Comparison of ENCODE assay signal across 1 cellular context in the genomic region with DNA sequence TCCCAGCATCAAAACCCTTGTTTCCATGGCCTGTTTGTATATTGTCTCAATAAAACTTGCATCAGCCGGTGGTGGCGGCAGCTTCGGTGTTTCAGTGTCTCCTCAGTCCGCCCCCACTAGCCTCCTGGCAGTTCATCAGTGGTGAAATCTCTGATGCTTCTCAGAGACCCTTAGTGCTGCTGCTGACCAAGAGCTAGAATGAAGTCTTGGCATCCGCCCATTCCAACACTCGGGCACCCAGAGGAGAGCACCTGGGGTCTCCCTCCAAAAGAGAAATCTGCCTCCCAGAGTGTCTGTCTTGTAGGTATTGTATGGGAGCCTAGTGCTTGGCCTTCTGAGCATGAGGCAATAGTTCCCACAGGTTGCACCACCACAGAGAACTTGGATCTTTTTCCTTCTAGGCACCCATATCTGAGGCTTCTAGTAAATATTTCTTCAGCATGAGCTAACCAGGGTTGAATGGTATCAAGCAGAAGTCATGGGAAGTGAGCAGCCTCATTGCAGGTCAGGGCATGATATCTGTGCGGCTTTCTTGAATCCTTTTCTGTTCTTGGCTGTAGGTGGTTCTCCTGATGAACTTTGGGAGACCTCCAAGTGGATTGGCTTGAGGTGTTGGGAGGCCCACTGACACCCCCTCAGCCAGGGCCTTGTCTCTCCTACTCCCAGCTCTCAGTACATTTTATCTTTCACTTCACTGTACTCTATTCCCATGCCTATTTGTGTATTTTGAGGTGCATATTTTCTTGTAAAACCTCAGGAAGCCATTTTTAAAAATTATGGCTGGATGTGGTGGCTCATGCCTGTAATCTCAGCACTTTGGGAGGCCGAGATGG.
A peak's percentile ranks its signal among the peaks of the same experiment; 100 is the strongest.
TF ChIP-seq lines count a peak whose summit lies in the region.

No MANE protein-coding gene starts in this region.

TF ChIP-seq in HepG2, 621 proteins besides CTCF, POLR2A, EP300 and RAD21 (continued from another document and continues in another):
- TF ChIP-seq, protein P1, sequence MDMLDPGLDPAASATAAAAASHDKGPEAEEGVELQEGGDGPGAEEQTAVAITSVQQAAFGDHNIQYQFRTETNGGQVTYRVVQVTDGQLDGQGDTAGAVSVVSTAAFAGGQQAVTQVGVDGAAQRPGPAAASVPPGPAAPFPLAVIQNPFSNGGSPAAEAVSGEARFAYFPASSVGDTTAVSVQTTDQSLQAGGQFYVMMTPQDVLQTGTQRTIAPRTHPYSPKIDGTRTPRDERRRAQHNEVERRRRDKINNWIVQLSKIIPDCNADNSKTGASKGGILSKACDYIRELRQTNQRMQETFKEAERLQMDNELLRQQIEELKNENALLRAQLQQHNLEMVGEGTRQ (IDR thresholded peaks at IDR 0.05; ENCODE audit: low read depth, low read length): no peak
- TF ChIP-seq, protein P1 (CRISPR knock-in tag; IDR thresholded peaks at IDR 0.05; ENCODE audit: borderline replicate concordance): no peak
- TF ChIP-seq, protein P2, sequence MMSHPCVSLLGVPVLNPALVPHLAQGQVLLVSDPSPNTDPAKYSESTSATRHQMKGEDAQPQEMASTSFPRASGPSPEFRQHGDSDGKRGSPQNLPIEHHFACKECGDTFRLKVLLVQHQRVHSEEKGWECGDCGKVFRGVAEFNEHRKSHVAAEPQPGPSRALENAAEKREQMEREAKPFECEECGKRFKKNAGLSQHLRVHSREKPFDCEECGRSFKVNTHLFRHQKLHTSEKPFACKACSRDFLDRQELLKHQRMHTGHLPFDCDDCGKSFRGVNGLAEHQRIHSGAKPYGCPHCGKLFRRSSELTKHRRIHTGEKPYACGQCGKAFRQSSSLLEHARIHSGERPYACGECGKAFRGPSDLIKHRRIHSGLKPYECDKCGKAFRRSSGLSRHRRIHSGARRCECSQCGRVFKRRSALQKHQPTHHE (CRISPR knock-in tag; IDR thresholded peaks at IDR 0.05; ENCODE audit: borderline replicate concordance): no peak
- TF ChIP-seq NCOA5 (CRISPR knock-in tag; IDR thresholded peaks at IDR 0.05) (no peak), NCOR1 (IDR thresholded peaks at IDR 0.05; ENCODE audit: borderline replicate concordance, low read length) (peak; percentile 47; the same call in 1 of the 2 replicates), ESRRA (CRISPR knock-in tag; IDR thresholded peaks at IDR 0.05; ENCODE audit: low read depth) (no peak), BCL6 (CRISPR knock-in tag; IDR thresholded peaks at IDR 0.05) (peak; percentile 97), CCAR2 (optimal IDR thresholded peaks at IDR 0.05; ENCODE audit: low read depth, low read length) (no peak), ZSCAN21 (CRISPR knock-in tag; IDR thresholded peaks at IDR 0.05; ENCODE audit: borderline replicate concordance) (no peak), WIZ (CRISPR knock-in tag; IDR thresholded peaks at IDR 0.05) (no peak), POLR2AphosphoS2 (IDR thresholded peaks at IDR 0.05; ENCODE audit: low read depth, low read length) (no peak), PAF1 (CRISPR knock-in tag; IDR thresholded peaks at IDR 0.05) (no peak), ZNF296 (CRISPR knock-in tag; conservative IDR thresholded peaks at IDR 0.05) (no peak), HNRNPK (IDR thresholded peaks at IDR 0.05; ENCODE audit: low read depth, low read length, poor library complexity, severe bottlenecking) (no peak), ZNF891 (CRISPR knock-in tag; IDR thresholded peaks at IDR 0.05) (no peak), DNMT3B (CRISPR knock-in tag; conservative IDR thresholded peaks at IDR 0.05) (0 out of 2 replicates have a peak, but pooled peaks have one; percentile 73), ZNF572 (CRISPR knock-in tag; IDR thresholded peaks at IDR 0.05) (no peak), DNMT1 (CRISPR knock-in tag; IDR thresholded peaks at IDR 0.05) (no peak), ZNF773 (CRISPR knock-in tag; IDR thresholded peaks at IDR 0.05; ENCODE audit: borderline replicate concordance) (no peak), REL (CRISPR knock-in tag; conservative IDR thresholded peaks at IDR 0.05) (no peak), ZNF543 (CRISPR knock-in tag; IDR thresholded peaks at IDR 0.05) (no peak), KDM5B (CRISPR knock-in tag; IDR thresholded peaks at IDR 0.05; ENCODE audit: borderline replicate concordance) (no peak), JARID2 (CRISPR knock-in tag; IDR thresholded peaks at IDR 0.05; ENCODE audit: insufficient replicate concordance) (no peak), ZNF569 (CRISPR knock-in tag; IDR thresholded peaks at IDR 0.05; ENCODE audit: borderline replicate concordance) (no peak), SOX6 (IDR thresholded peaks at IDR 0.05) (no peak), SOX6 (CRISPR knock-in tag; IDR thresholded peaks at IDR 0.05) (peak; percentile 41; the same call in 1 of the 2 replicates), RBM22 (optimal IDR thresholded peaks at IDR 0.05; ENCODE audit: low read length) (peak; percentile 95), NFE2L2 (IDR thresholded peaks at IDR 0.05; ENCODE audit: low read length) (no peak), SPEN (CRISPR knock-in tag; IDR thresholded peaks at IDR 0.05; ENCODE audit: low read depth) (no peak), ZBTB7A (CRISPR knock-in tag; IDR thresholded peaks at IDR 0.05) (no peak), ZNF562 (CRISPR knock-in tag; IDR thresholded peaks at IDR 0.05; ENCODE audit: borderline replicate concordance) (no peak), ZNF101 (CRISPR knock-in tag; IDR thresholded peaks at IDR 0.05; ENCODE audit: borderline replicate concordance, low read depth) (no peak), MIXL1 (CRISPR knock-in tag; IDR thresholded peaks at IDR 0.05) (no peak), FOSL1 (CRISPR knock-in tag; IDR thresholded peaks at IDR 0.05; ENCODE audit: borderline replicate concordance) (no peak), RARA (CRISPR knock-in tag; IDR thresholded peaks at IDR 0.05) (peak; percentile 67; the same call in 1 of the 2 replicates), ZNF124 (CRISPR knock-in tag; IDR thresholded peaks at IDR 0.05) (no peak), PAX8 (CRISPR knock-in tag; IDR thresholded peaks at IDR 0.05; ENCODE audit: borderline replicate concordance) (no peak), RAD51 (IDR thresholded peaks at IDR 0.05; ENCODE audit: borderline replicate concordance) (no peak), ARID2 (CRISPR knock-in tag; IDR thresholded peaks at IDR 0.05; ENCODE audit: borderline replicate concordance) (no peak), NCOA2 (CRISPR knock-in tag; IDR thresholded peaks at IDR 0.05) (no peak), ZNF17 (CRISPR knock-in tag; IDR thresholded peaks at IDR 0.05) (no peak), KLF15 (CRISPR knock-in tag; IDR thresholded peaks at IDR 0.05; ENCODE audit: borderline replicate concordance) (no peak), HNF4A (CRISPR knock-in tag; IDR thresholded peaks at IDR 0.05) (peak; percentile 34), ZNF121 (CRISPR knock-in tag; IDR thresholded peaks at IDR 0.05) (no peak), CBFB (CRISPR knock-in tag; IDR thresholded peaks at IDR 0.05) (no peak), ZNF331 (CRISPR knock-in tag; IDR thresholded peaks at IDR 0.05) (0 out of 2 replicates have a peak, but pooled peaks have one; percentile 53), NFIC (IDR thresholded peaks at IDR 0.05; ENCODE audit: low read length) (no peak), RFX1 (IDR thresholded peaks at IDR 0.05) (no peak), GTF2F1 (IDR thresholded peaks at IDR 0.05; ENCODE audit: low read length) (no peak), SOX5 (CRISPR knock-in tag; IDR thresholded peaks at IDR 0.05; ENCODE audit: borderline replicate concordance) (no peak)
- TF ChIP-seq, protein P3, sequence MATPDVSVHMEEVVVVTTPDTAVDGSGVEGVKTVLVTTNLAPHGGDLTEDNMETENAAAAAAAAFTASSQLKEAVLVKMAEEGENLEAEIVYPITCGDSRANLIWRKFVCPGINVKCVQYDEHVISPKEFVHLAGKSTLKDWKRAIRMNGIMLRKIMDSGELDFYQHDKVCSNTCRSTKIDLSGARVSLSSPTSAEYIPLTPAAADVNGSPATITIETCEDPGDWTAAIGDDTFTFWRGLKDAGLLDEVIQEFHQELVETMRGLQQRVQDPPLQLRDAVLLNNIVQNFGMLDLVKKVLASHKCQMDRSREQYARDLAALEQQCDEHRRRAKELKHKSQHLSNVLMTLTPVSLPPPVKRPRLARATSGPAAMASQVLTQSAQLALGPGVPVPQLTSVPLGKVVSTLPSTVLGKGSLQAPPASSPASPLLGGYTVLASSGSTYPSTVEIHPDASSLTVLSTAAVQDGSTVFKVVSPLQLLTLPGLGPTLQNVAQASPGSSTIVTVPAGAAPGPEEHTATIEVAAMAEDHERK (CRISPR knock-in tag; IDR thresholded peaks at IDR 0.05; ENCODE audit: low read depth): no peak
- TF ChIP-seq, protein P4, sequence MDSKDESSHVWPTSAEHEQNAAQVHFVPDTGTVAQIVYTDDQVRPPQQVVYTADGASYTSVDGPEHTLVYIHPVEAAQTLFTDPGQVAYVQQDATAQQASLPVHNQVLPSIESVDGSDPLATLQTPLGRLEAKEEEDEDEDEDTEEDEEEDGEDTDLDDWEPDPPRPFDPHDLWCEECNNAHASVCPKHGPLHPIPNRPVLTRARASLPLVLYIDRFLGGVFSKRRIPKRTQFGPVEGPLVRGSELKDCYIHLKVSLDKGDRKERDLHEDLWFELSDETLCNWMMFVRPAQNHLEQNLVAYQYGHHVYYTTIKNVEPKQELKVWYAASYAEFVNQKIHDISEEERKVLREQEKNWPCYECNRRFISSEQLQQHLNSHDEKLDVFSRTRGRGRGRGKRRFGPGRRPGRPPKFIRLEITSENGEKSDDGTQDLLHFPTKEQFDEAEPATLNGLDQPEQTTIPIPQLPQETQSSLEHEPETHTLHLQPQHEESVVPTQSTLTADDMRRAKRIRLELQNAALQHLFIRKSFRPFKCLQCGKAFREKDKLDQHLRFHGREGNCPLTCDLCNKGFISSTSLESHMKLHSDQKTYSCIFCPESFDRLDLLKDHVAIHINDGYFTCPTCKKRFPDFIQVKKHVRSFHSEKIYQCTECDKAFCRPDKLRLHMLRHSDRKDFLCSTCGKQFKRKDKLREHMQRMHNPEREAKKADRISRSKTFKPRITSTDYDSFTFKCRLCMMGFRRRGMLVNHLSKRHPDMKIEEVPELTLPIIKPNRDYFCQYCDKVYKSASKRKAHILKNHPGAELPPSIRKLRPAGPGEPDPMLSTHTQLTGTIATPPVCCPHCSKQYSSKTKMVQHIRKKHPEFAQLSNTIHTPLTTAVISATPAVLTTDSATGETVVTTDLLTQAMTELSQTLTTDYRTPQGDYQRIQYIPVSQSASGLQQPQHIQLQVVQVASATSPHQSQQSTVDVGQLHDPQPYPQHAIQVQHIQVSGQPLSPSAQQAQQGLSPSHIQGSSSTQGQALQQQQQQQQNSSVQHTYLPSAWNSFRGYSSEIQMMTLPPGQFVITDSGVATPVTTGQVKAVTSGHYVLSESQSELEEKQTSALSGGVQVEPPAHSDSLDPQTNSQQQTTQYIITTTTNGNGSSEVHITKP (CRISPR knock-in tag; IDR thresholded peaks at IDR 0.05; ENCODE audit: low read depth): no peak
- TF ChIP-seq, protein P5, sequence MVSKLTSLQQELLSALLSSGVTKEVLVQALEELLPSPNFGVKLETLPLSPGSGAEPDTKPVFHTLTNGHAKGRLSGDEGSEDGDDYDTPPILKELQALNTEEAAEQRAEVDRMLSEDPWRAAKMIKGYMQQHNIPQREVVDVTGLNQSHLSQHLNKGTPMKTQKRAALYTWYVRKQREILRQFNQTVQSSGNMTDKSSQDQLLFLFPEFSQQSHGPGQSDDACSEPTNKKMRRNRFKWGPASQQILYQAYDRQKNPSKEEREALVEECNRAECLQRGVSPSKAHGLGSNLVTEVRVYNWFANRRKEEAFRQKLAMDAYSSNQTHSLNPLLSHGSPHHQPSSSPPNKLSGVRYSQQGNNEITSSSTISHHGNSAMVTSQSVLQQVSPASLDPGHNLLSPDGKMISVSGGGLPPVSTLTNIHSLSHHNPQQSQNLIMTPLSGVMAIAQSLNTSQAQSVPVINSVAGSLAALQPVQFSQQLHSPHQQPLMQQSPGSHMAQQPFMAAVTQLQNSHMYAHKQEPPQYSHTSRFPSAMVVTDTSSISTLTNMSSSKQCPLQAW (CRISPR knock-in tag; IDR thresholded peaks at IDR 0.05): no peak
- TF ChIP-seq, protein P6, sequence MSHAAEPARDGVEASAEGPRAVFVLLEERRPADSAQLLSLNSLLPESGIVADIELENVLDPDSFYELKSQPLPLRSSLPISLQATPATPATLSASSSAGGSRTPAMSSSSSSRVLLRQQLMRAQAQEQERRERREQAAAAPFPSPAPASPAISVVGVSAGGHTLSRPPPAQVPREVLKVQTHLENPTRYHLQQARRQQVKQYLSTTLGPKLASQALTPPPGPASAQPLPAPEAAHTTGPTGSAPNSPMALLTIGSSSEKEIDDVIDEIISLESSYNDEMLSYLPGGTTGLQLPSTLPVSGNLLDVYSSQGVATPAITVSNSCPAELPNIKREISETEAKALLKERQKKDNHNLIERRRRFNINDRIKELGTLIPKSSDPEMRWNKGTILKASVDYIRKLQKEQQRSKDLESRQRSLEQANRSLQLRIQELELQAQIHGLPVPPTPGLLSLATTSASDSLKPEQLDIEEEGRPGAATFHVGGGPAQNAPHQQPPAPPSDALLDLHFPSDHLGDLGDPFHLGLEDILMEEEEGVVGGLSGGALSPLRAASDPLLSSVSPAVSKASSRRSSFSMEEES (CRISPR knock-in tag; IDR thresholded peaks at IDR 0.05): no peak
- TF ChIP-seq, protein P7, sequence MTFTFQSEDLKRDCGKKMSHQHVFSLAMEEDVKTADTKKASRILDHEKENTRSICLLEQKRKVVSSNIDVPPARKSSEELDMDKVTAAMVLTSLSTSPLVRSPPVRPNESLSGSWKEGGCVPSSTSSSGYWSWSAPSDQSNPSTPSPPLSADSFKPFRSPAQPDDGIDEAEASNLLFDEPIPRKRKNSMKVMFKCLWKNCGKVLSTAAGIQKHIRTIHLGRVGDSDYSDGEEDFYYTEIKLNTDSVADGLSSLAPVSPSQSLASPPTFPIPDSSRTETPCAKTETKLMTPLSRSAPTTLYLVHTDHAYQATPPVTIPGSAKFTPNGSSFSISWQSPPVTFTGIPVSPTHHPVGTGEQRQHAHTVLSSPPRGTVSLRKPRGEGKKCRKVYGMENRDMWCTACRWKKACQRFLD (CRISPR knock-in tag; IDR thresholded peaks at IDR 0.05; ENCODE audit: borderline replicate concordance): no peak
- TF ChIP-seq, protein P8, sequence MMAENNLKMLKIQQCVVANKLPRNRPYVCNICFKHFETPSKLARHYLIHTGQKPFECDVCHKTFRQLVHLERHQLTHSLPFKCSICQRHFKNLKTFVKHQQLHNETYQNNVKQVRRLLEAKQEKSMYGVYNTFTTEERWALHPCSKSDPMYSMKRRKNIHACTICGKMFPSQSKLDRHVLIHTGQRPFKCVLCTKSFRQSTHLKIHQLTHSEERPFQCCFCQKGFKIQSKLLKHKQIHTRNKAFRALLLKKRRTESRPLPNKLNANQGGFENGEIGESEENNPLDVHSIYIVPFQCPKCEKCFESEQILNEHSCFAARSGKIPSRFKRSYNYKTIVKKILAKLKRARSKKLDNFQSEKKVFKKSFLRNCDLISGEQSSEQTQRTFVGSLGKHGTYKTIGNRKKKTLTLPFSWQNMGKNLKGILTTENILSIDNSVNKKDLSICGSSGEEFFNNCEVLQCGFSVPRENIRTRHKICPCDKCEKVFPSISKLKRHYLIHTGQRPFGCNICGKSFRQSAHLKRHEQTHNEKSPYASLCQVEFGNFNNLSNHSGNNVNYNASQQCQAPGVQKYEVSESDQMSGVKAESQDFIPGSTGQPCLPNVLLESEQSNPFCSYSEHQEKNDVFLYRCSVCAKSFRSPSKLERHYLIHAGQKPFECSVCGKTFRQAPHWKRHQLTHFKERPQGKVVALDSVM (CRISPR knock-in tag; IDR thresholded peaks at IDR 0.05): no peak
